2 cellular contexts compared by ENCODE assay signal in the genomic region with DNA sequence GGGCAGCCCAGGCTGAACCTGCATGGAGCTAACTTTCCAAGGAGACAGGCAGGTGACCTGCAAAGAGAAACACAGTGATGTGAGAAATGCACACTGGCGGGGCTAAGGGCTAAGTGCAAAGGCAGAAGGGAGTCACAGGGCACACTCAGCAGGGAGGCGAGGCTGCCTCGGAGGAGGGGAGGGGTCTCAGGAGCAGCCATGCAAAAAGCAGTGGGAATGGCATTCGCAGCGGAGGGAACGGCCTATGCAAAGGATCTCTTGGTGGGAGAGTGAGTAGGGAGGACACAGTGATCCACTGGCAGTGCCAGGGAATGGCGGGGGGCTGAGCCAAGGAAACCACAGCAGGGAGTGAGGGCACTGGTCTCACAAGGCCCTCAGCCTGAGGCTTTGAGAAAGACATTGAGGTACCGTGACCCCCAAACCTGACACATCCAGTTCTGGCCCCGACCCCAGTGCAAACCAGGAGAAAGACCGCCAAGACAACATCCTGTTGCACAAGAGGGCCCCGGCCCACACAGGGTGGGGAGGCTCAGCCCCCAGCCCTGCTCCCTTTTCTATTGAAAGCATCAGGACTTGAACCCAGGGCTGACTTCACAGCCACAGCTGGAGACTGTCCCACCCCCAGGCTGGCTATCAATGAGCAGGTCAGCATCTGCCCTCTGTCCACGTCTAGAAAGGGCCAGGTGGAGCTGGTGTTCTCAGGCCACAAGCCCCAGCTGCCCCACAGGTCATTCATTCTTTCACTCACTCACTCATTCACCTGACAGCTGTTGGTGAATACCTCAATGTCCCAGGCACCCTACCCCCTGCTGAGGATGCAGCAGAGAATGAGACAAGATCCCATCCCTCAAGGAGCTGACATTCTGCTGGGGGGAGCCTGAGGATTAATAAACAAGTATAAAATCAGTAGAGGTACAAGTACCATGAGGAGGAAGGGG.
A peak's percentile ranks its signal among the peaks of the same experiment; 100 is the strongest.
TF ChIP-seq lines count a peak whose summit lies in the region.

No MANE protein-coding gene starts in this region.

TF ChIP-seq in HEK293, 187 proteins besides CTCF, POLR2A, EP300 and RAD21:
- TF ChIP-seq, protein P1, sequence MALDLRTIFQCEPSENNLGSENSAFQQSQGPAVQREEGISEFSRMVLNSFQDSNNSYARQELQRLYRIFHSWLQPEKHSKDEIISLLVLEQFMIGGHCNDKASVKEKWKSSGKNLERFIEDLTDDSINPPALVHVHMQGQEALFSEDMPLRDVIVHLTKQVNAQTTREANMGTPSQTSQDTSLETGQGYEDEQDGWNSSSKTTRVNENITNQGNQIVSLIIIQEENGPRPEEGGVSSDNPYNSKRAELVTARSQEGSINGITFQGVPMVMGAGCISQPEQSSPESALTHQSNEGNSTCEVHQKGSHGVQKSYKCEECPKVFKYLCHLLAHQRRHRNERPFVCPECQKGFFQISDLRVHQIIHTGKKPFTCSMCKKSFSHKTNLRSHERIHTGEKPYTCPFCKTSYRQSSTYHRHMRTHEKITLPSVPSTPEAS (tag by site-specific recombination; IDR thresholded peaks at IDR 0.05), result no peak
- TF ChIP-seq ZIC2 (tag by site-specific recombination; IDR thresholded peaks at IDR 0.05), result peak; percentile 59
- TF ChIP-seq WT1 (tag by site-specific recombination; IDR thresholded peaks at IDR 0.05), result 0 out of 2 replicates have a peak, but pooled peaks have one; percentile 23
- TF ChIP-seq, protein P2, sequence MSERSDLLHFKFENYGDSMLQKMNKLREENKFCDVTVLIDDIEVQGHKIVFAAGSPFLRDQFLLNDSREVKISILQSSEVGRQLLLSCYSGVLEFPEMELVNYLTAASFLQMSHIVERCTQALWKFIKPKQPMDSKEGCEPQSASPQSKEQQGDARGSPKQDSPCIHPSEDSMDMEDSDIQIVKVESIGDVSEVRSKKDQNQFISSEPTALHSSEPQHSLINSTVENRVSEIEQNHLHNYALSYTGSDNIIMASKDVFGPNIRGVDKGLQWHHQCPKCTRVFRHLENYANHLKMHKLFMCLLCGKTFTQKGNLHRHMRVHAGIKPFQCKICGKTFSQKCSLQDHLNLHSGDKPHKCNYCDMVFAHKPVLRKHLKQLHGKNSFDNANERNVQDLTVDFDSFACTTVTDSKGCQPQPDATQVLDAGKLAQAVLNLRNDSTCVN (tag by site-specific recombination; optimal IDR thresholded peaks at IDR 0.05), result no peak
- no peak for TF ChIP-seq ZNF16 (tag by site-specific recombination; IDR thresholded peaks at IDR 0.05; ENCODE audit: low read depth)
- no peak for TF ChIP-seq ZNF211 (tag by site-specific recombination; IDR thresholded peaks at IDR 0.05; ENCODE audit: low read depth)
- no peak for TF ChIP-seq ZNF768 (tag by site-specific recombination; IDR thresholded peaks at IDR 0.05)
- TF ChIP-seq, protein P3, sequence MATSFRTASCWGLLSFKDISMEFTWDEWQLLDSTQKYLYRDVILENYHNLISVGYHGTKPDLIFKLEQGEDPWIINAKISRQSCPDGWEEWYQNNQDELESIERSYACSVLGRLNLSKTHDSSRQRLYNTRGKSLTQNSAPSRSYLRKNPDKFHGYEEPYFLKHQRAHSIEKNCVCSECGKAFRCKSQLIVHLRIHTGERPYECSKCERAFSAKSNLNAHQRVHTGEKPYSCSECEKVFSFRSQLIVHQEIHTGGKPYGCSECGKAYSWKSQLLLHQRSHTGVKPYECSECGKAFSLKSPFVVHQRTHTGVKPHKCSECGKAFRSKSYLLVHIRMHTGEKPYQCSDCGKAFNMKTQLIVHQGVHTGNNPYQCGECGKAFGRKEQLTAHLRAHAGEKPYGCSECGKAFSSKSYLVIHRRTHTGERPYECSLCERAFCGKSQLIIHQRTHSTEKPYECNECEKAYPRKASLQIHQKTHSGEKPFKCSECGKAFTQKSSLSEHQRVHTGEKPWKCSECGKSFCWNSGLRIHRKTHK (tag by site-specific recombination; IDR thresholded peaks at IDR 0.05), result no peak
- TF ChIP-seq ZNF202 (tag by site-specific recombination; IDR thresholded peaks at IDR 0.05; ENCODE audit: borderline replicate concordance), result no peak
- TF ChIP-seq HOXA7 (CRISPR knock-in tag; IDR thresholded peaks at IDR 0.05; ENCODE audit: borderline replicate concordance), result no peak

TF ChIP-seq in H1, 55 proteins besides CTCF, POLR2A, EP300 and RAD21:
- TF ChIP-seq SUZ12 (IDR thresholded peaks at IDR 0.05; ENCODE audit: low read length), result no peak
- TF ChIP-seq, protein P4, sequence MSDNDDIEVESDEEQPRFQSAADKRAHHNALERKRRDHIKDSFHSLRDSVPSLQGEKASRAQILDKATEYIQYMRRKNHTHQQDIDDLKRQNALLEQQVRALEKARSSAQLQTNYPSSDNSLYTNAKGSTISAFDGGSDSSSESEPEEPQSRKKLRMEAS (IDR thresholded peaks at IDR 0.05), result no peak
- TF ChIP-seq BACH1 (IDR thresholded peaks at IDR 0.05; ENCODE audit: low read length), result no peak
- no peak for TF ChIP-seq MAFK (IDR thresholded peaks at IDR 0.05; ENCODE audit: low read depth, low read length)
- no peak for TF ChIP-seq NRF1 (IDR thresholded peaks at IDR 0.05; ENCODE audit: low read depth, low read length)
- no peak for TF ChIP-seq CTBP2 (IDR thresholded peaks at IDR 0.05; ENCODE audit: borderline replicate concordance, insufficient read depth, insufficient read length, low read length)
- no peak for TF ChIP-seq TBP (IDR thresholded peaks at IDR 0.05; ENCODE audit: low read depth, low read length)
- no peak for TF ChIP-seq CREB1 (IDR thresholded peaks at IDR 0.05)
- TF ChIP-seq PHF8 (conservative IDR thresholded peaks at IDR 0.05; ENCODE audit: low read depth, low read length), result no peak
- TF ChIP-seq SP4 (IDR thresholded peaks at IDR 0.05; ENCODE audit: low read length), result no peak
- TF ChIP-seq SAP30 (IDR thresholded peaks at IDR 0.05; ENCODE audit: insufficient read depth, insufficient replicate concordance, low read length), result no peak
- no peak for TF ChIP-seq HDAC6 (IDR thresholded peaks at IDR 0.05; ENCODE audit: low read depth, low read length)
- no peak for TF ChIP-seq CHD1 (IDR thresholded peaks at IDR 0.05; ENCODE audit: low read depth, low read length)
- no peak for TF ChIP-seq CBX8 (IDR thresholded peaks at IDR 0.05; ENCODE audit: borderline replicate concordance, low read depth, low read length)
- no peak for TF ChIP-seq SIRT6 (IDR thresholded peaks at IDR 0.05; ENCODE audit: low read length)
